Comparison of ENCODE assay signal across 8 cellular contexts in genomic region chr16:24610421-24610765, GRCh38.
A peak's percentile ranks its signal among the peaks of the same experiment; 100 is the strongest.
DNase-seq lines count a peak whose midpoint lies in the region; ATAC-seq and TF ChIP-seq lines count a peak whose summit lies in the region.

No MANE protein-coding gene starts in this region.

- no peaks in the 10 kb centered on the region for H3K9me3 Mint-ChIP-seq in neural progenitor cell

- H3K79me2 ChIP-seq in PC-3 (ENCODE audit: low read length): no peaks in the 10 kb centered on the region
- no peaks in the 10 kb centered on the region for H3K79me2 ChIP-seq in neural progenitor cell (ENCODE audit: low read depth)

- peaks cover 31% of the 10 kb centered on the region for H3K4me1 Mint-ChIP-seq in neural progenitor cell

- TF ChIP-seq CTCF in PC-3 (conservative IDR thresholded peaks at IDR 0.05; ENCODE audit: low read depth, low read length): no peak
- TF ChIP-seq CTCF in neural progenitor cell (IDR thresholded peaks at IDR 0.05): no peak

- H3K9me2 ChIP-seq in PC-3 (replicated peaks; ENCODE audit: low read length): no peaks in the 10 kb centered on the region

- no peaks in the 10 kb centered on the region for H3K27me3 ChIP-seq in PC-3 (ENCODE audit: low read length)
- peaks cover 38% of the 10 kb centered on the region for H3K27me3 ChIP-seq in neural progenitor cell

- H4K20me1 ChIP-seq in PC-3 (ENCODE audit: low read length): no peaks in the 10 kb centered on the region
- H4K20me1 ChIP-seq in neural progenitor cell (ENCODE audit: low read depth): no peaks in the 10 kb centered on the region

- H3K27me3 Mint-ChIP-seq in neural progenitor cell (ENCODE audit: insufficient read depth, low read depth): peaks cover 9% of the 10 kb centered on the region

- no peaks in the 10 kb centered on the region for H3F3A ChIP-seq in PC-3 (ENCODE audit: low read length, unreplicated experiment)
- H3F3A ChIP-seq in neural progenitor cell (ENCODE audit: low read depth): peaks cover 4% of the 10 kb centered on the region

- H3K36me3 ChIP-seq in PC-3 (ENCODE audit: low read depth, low read length) (no peaks in the 10 kb centered on the region), neural progenitor cell (no peaks in the 10 kb centered on the region)

- no peaks in the 10 kb centered on the region for H3K9me3 ChIP-seq in PC-3 (ENCODE audit: low read length)
- H3K9me3 ChIP-seq in neural progenitor cell (ENCODE audit: low read depth): no peaks in the 10 kb centered on the region

- peak overlapping the region; percentile 69 for H2AFZ ChIP-seq in PC-3 (ENCODE audit: low read length)
- peak overlapping the region; percentile 100 for H2AFZ ChIP-seq in neural progenitor cell (replicated peaks)

- POLR2A ChIA-PET in PC-3 (lab: Charles Lee; ENCODE audit: unreplicated experiment): interaction anchor here (0.7 kb wide), 1 partner anchor 59 kb away, joined by 4 read pairs; no protein-coding TSS in a partner anchor

- CTCF ChIA-PET in PC-3 (lab: Charles Lee): no interaction called here

- H3K9ac ChIP-seq in PC-3 (ENCODE audit: low read length) (no peak overlapping the region), neural progenitor cell (no peak overlapping the region)

- intact Hi-C loops in PC-3 (cut with micrococcal nuclease): no loop called here

- no peaks in the 10 kb centered on the region for H3K4me1 ChIP-seq in PC-3 (ENCODE audit: insufficient read depth, low read length)
- H3K4me1 ChIP-seq in neural progenitor cell: peaks cover 12% of the 10 kb centered on the region

- H3K4me3 ChIP-seq in PC-3 (ENCODE audit: low read length) (peak overlapping the region; percentile 50), neural progenitor cell (peak overlapping the region; percentile 59)

- no peaks in the 10 kb centered on the region for H3K36me3 Mint-ChIP-seq in neural progenitor cell

- H3K4me2 ChIP-seq in PC-3 (ENCODE audit: low read length) (peak overlapping the region; percentile 83), neural progenitor cell (peak overlapping the region; percentile 100)

- ATAC-seq in PC-3 (peak; percentile 88), HG02981 (IDR thresholded peaks at IDR 0.05; ENCODE audit: unreplicated experiment) (no peak), HG02571 (IDR thresholded peaks at IDR 0.05; ENCODE audit: unreplicated experiment) (no peak)

- DNase-seq in DMS53 treated with DMSO at 0.1 percent for 48 hours (lab: John Stamatoyannopoulos, UW; ENCODE audit: unreplicated experiment) (peak; percentile 25), PC-3 (peak; percentile 23), foreskin melanocyte (peak; percentile 6), neural progenitor cell (ENCODE audit: low spot score) (peak; percentile 63), NK-92 (lab: John Stamatoyannopoulos, UW; ENCODE audit: unreplicated experiment) (no peak), mesenteric fat pad (ENCODE audit: low spot score) (no peak)

- no TSS peak for BruUV-seq in PC-3 (replicated peaks; lab: Mats Ljungman, UMichigan)

- H3K4me3 Mint-ChIP-seq in neural progenitor cell: peak overlapping the region; percentile 88

- H3K27ac ChIP-seq in PC-3 (ENCODE audit: low read length) (no peak overlapping the region), neural progenitor cell (no peak overlapping the region)

- H3K27ac Mint-ChIP-seq in neural progenitor cell: peak overlapping the region; percentile 97

Comparison
In these comparisons a context has a peak if more than half of its experiments do, and no peak if none do; other contexts are left out.
1. DNase-seq: peak in DMS53 treated with DMSO at 0.1 percent for 48 hours (single experiment), PC-3 (single experiment), foreskin melanocyte (single experiment) and neural progenitor cell (single experiment); none in NK-92 (single experiment) and mesenteric fat pad (single experiment).